Comparison of ENCODE assay signal across 26 cellular contexts in the genomic region with DNA sequence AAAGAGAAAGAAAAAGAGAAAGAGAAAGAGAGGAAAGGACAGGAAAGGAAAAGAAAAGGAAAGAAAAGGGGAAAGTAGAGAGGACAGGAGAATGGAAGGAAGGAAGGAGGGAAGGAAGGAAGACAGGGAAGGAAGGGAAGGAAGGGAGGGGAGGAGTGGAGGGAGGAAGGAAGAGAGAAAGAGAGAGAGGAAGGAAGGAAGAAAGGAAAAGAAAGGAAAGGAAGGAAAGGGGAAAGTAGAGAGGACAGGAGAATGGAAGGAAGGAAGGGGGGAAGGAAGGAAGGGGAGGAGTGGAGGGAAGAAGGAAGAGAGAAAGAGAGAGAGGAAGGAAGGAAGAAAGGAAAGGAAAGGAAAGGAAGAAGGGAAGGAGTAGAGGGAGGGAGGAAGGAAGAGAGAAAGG.
"Had no signal": no experiment of that assay in that cellular context is flagged by ENCODE, and none has a peak within 500 bp of the region (broad histone marks: within the 10 kb centered on the region; RNA-seq: fewer than 3 reads in every experiment).

No MANE protein-coding gene starts in this region.

- H3K9me3 ChIP-seq: adrenal gland, gastrocnemius medialis, left lung, lower lobe of right lung, stomach, thyroid gland, upper lobe of left lung, vagina had no signal

- H3K9me3 Mint-ChIP-seq: activated B cell treated with CpG ODN at 0.5 μM for 24 hours; activated CD8-positive, alpha-beta T cell treated with anti-CD3 and anti-CD28 coated beads for 36 hours; activated T-helper 1 cell treated with anti-CD3 and anti-CD28 coated beads, Interleukin-12 subunit alpha, Interleukin-12 subunit beta, Interleukin-2, Interleukin-4 antibody, amounts not matched to agents 30 ng/mL and 10 ng/mL and 1 ng/mL, durations not matched to agents 14 hours and 24 hours and 36 hours; nephron had no signal

- H3K27ac ChIP-seq: adrenal gland, body of pancreas, gastrocnemius medialis, left lung, lower lobe of right lung, stomach, thyroid gland, upper lobe of left lung, vagina had no signal

- H3K4me1 ChIP-seq: adrenal gland, body of pancreas, gastrocnemius medialis, lower lobe of right lung, thyroid gland, vagina had no signal

- H3K27me3 Mint-ChIP-seq: activated B cell treated with CpG ODN at 0.5 μM for 24 hours; activated CD8-positive, alpha-beta T cell treated with anti-CD3 and anti-CD28 coated beads for 36 hours had no signal

- H3K4me3 ChIP-seq: adrenal gland, body of pancreas, gastrocnemius medialis, left lung, lower lobe of right lung, stomach, thyroid gland, upper lobe of left lung, vagina had no signal

- H3K4me3 Mint-ChIP-seq: activated B cell treated with CpG ODN at 0.5 μM for 24 hours; activated CD8-positive, alpha-beta T cell treated with anti-CD3 and anti-CD28 coated beads for 36 hours; activated T-helper 1 cell treated with anti-CD3 and anti-CD28 coated beads, Interleukin-12 subunit alpha, Interleukin-12 subunit beta, Interleukin-2, Interleukin-4 antibody, amounts not matched to agents 30 ng/mL and 10 ng/mL and 1 ng/mL, durations not matched to agents 14 hours and 24 hours and 36 hours; nephron had no signal

- DNase-seq: activated B cell treated with CpG ODN at 0.5 μM for 24 hours; activated CD4-positive, alpha-beta T cell treated with anti-CD3 and anti-CD28 coated beads, Interleukin-2, amount 50 U/mL, for 1 hour; activated CD8-positive, alpha-beta T cell treated with anti-CD3 and anti-CD28 coated beads for 36 hours; activated gamma-delta T cell; activated naive CD4-positive, alpha-beta T cell treated with anti-CD3 and anti-CD28 coated beads, Interleukin-2, amount 50 U/mL, for 16 hours; activated T-cell treated with anti-CD3 and anti-CD28 coated beads for 4 hours; adrenal gland; aorta; body of pancreas; effector memory CD4-positive, alpha-beta T cell; gastrocnemius medialis; glutamatergic neuron; left lung; lower lobe of right lung; mesendoderm; posterior cingulate gyrus; right cardiac atrium; stimulated activated CD4-positive, alpha-beta T cell treated with anti-CD3 and anti-CD28 coated beads, Interleukin-15, amount 100 ng/mL, for 24 hours; stimulated activated CD4-positive, alpha-beta T cell treated with anti-CD3 and anti-CD28 coated beads, Interleukin-2, amount 100 ng/mL, for 24 hours; stomach; SW 1271; thyroid gland; upper lobe of left lung had no signal

- H3K4me1 Mint-ChIP-seq: activated B cell treated with CpG ODN at 0.5 μM for 24 hours, nephron had no signal

- H3K36me3 ChIP-seq: adrenal gland, gastrocnemius medialis, left lung, lower lobe of right lung, stomach, thyroid gland, upper lobe of left lung, vagina had no signal

- ATAC-seq: activated CD8-positive, alpha-beta T cell treated with anti-CD3 and anti-CD28 coated beads for 36 hours; body of pancreas; gastrocnemius medialis; left lung; lower lobe of right lung; right cardiac atrium had no signal

- H3K27ac Mint-ChIP-seq: activated B cell treated with CpG ODN at 0.5 μM for 24 hours; activated CD8-positive, alpha-beta T cell treated with anti-CD3 and anti-CD28 coated beads for 36 hours; activated T-helper 1 cell treated with anti-CD3 and anti-CD28 coated beads, Interleukin-12 subunit alpha, Interleukin-12 subunit beta, Interleukin-2, Interleukin-4 antibody, amounts not matched to agents 30 ng/mL and 10 ng/mL and 1 ng/mL, durations not matched to agents 14 hours and 24 hours and 36 hours; nephron had no signal
